Comparison of ENCODE assay signal across 10 cellular contexts in genomic region chr11:96314326-96315050, GRCh38. TPM values are rescaled to one million over a fixed set of nuclear protein-coding genes. Genes with fewer than 3 reads are reported as not detected.
A peak's percentile ranks its signal among the peaks of the same experiment; 100 is the strongest.
DNase-seq lines count a peak whose midpoint lies in the region; ATAC-seq and TF ChIP-seq lines count a peak whose summit lies in the region.
"Had no signal": no experiment of that assay in that cellular context is flagged by ENCODE, and none has a peak within 500 bp of the region (broad histone marks: within the 10 kb centered on the region; RNA-seq: fewer than 3 reads in every experiment).

No MANE protein-coding gene starts in this region.

- no peaks in the 10 kb centered on the region for H3K9me3 Mint-ChIP-seq in activated T-cell treated with anti-CD3 and anti-CD28 coated beads, Interleukin-2, amount 50 U/mL, for 24 hours
- H3K9me3 Mint-ChIP-seq in MCF 10A (ENCODE audit: unreplicated experiment), result no peaks in the 10 kb centered on the region
- no peaks in the 10 kb centered on the region for H3K9me3 Mint-ChIP-seq in memory B cell

- peaks cover 92% of the 10 kb centered on the region for H3K4me1 Mint-ChIP-seq in activated T-cell treated with anti-CD3 and anti-CD28 coated beads, Interleukin-2, amount 50 U/mL, for 24 hours (ENCODE audit: low read depth)
- H3K4me1 Mint-ChIP-seq in MCF 10A (ENCODE audit: insufficient read depth, unreplicated experiment) (peaks cover 43% of the 10 kb centered on the region), memory B cell (peaks cover 42% of the 10 kb centered on the region)

- peaks cover 81% of the 10 kb centered on the region for H3K36me3 Mint-ChIP-seq in activated T-cell treated with anti-CD3 and anti-CD28 coated beads, Interleukin-2, amount 50 U/mL, for 24 hours (ENCODE audit: low read depth)
- H3K36me3 Mint-ChIP-seq in MCF 10A (ENCODE audit: insufficient read depth, unreplicated experiment) (no peaks in the 10 kb centered on the region), memory B cell (peaks cover 15% of the 10 kb centered on the region)

- no peaks in the 10 kb centered on the region for H3K36me3 ChIP-seq in urinary bladder (ENCODE audit: insufficient read depth)

- no peak for DNase-seq in activated T-cell treated with anti-CD3 and anti-CD28 coated beads, Interleukin-2, amount 50 U/mL, for 24 hours
- no peak for DNase-seq in activated T-cell treated with anti-CD3 and anti-CD28 coated beads for 4 hours
- DNase-seq in MCF 10A (ENCODE audit: unreplicated experiment), result no peak
- DNase-seq in memory B cell (ENCODE audit: low spot score in 2 of 2), result no peak
- DNase-seq in stimulated activated CD4-positive, alpha-beta T cell treated with anti-CD3 and anti-CD28 coated beads, Interleukin-2, amount 100 ng/mL, for 48 hours, result no peak
- no peak for DNase-seq in UCSD-AML1 (lab: John Stamatoyannopoulos, UW; ENCODE audit: unreplicated experiment)
- DNase-seq in SIG-M5 (lab: John Stamatoyannopoulos, UW), result no peak
- DNase-seq: NCI-H510A treated with DMSO at 0.1 percent for 48 hours had no signal

- peak overlapping the region; percentile 74 for H3K27ac Mint-ChIP-seq in activated T-cell treated with anti-CD3 and anti-CD28 coated beads, Interleukin-2, amount 50 U/mL, for 24 hours
- peak overlapping the region; percentile 95 for H3K27ac Mint-ChIP-seq in MCF 10A (ENCODE audit: low read depth, unreplicated experiment)
- peak overlapping the region; percentile 51 for H3K27ac Mint-ChIP-seq in memory B cell

- TF ChIP-seq CTCF in MCF 10A (IDR thresholded peaks at IDR 0.05; ENCODE audit: unreplicated experiment), result no peak

- no peak overlapping the region for H3K4me3 ChIP-seq in urinary bladder (ENCODE audit: low read depth, low read length)

- CTCF ChIA-PET in MCF 10A (lab: Yijun Ruan, JAX), result interaction anchor here (0.5 to 14.6 kb wide), 6 partner anchors 17 to 301 kb away, joined by 3 to 202 read pairs (median 4); partner anchors contain the start of gene MAML2

- H3K4me1 ChIP-seq in urinary bladder (ENCODE audit: insufficient read depth), result peaks cover 1% of the 10 kb centered on the region

- H3K27me3 Mint-ChIP-seq in activated T-cell treated with anti-CD3 and anti-CD28 coated beads, Interleukin-2, amount 50 U/mL, for 24 hours, result no peaks in the 10 kb centered on the region
- H3K27me3 Mint-ChIP-seq in MCF 10A (ENCODE audit: insufficient read depth, unreplicated experiment), result no peaks in the 10 kb centered on the region
- H3K27me3 Mint-ChIP-seq in memory B cell, result no peaks in the 10 kb centered on the region

- POLR2A ChIA-PET in MCF 10A (lab: Yijun Ruan, JAX), result interaction anchor here (0.6 to 13.5 kb wide), 6 partner anchors 10 to 88 kb away, joined by 3 to 217 read pairs (median 4); partner anchors contain the start of gene MAML2

- 35% methylated on average over 4 of the region's 4 CpGs for WGBS in urinary bladder

- intact Hi-C loops in MCF 10A (cut with micrococcal nuclease), result no loop called here

- H3K4me3 Mint-ChIP-seq in activated T-cell treated with anti-CD3 and anti-CD28 coated beads, Interleukin-2, amount 50 U/mL, for 24 hours, result no peak overlapping the region
- H3K4me3 Mint-ChIP-seq in MCF 10A (ENCODE audit: unreplicated experiment) (no peak overlapping the region), memory B cell (no peak overlapping the region)

- peak overlapping the region; percentile 75 for H3K27ac ChIP-seq in urinary bladder (ENCODE audit: low read depth)
- H3K27ac ChIP-seq: C4-2B had no signal

- BruUV-seq in MCF 10A (replicated peaks; lab: Mats Ljungman, UMichigan), result no TSS peak

- no peak for ATAC-seq in memory B cell (ENCODE audit: low read depth)

RNA-seq across cellular contexts. Expression of gene MAML2, which starts 28.5 kb away (rescaled TPM):
- total RNA-seq in MCF 10A (2022), result 5.3 and 8.6 TPM in 2 replicates
- total RNA-seq in urinary bladder, result 25.6 TPM
- polyA plus RNA-seq in urinary bladder, result 7.9 TPM
